In the genomic region with DNA sequence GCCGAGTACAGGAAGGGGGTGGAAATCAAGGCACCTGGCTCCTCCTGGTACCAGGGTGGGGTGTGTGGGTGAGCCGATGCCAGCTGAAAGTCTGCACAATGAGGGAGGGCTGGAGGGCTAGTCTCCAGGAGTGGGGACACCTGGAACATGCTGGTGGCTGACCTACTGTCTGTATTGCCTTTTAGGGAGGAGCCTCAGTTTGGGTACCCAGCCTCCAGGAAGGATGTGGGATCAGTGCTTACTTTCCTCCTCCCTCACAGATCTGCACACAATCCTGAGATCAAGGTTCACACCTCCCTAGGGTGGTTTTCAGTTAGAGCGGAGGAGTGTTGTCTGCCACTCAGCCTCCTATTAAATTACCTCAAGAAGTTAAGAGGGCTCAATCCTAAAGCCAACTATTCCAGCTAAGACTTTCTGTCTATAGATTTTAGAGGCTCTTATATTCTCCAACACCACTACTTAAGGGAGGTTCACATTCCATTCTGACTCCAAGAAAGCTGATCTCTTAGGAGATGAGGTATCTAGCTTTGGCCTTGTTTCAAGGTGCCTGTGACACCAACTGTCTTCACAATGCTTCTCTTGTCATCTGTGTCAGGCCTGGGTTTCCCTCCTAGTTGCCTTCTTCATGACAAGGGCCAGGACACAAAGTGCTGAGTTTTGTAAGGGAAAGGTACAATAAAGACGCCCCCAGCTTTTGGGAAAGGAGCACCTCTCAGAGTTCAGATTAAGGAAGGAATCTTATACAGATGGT, we compare ENCODE assay signal across 14 cellular contexts. TPM values are rescaled to one million over a fixed set of nuclear protein-coding genes. Genes with fewer than 3 reads are reported as not detected.
DNase-seq lines count a peak whose midpoint lies in the region; ATAC-seq and TF ChIP-seq lines count a peak whose summit lies in the region.
"Had no signal": no experiment of that assay in that cellular context is flagged by ENCODE, and none has a peak within 500 bp of the region (broad histone marks: within the 10 kb centered on the region; RNA-seq: fewer than 3 reads in every experiment).

No MANE protein-coding gene starts in this region.

- H3K27ac ChIP-seq in ovary = no peak overlapping the region

- peaks cover 37% of the 10 kb centered on the region for H3K36me3 Mint-ChIP-seq in Calu3 (ENCODE audit: insufficient read depth, unreplicated experiment)
- H3K36me3 Mint-ChIP-seq in activated naive CD4-positive, alpha-beta T cell treated with anti-CD3 and anti-CD28 coated beads, Interleukin-2, amount 50 U/mL, for 24 hours = peaks cover 8% of the 10 kb centered on the region
- peaks cover 0 to 26% (median 5%) of the 10 kb centered on the region in 3 donors for H3K36me3 Mint-ChIP-seq in naive thymus-derived CD8-positive, alpha-beta T cell

- no peak for TF ChIP-seq EP300 in ovary (IDR thresholded peaks at IDR 0.05)

- H3K9me3 Mint-ChIP-seq in Calu3 (ENCODE audit: low read depth, unreplicated experiment) = no peaks in the 10 kb centered on the region
- no peaks in the 10 kb centered on the region for H3K9me3 Mint-ChIP-seq in activated naive CD4-positive, alpha-beta T cell treated with anti-CD3 and anti-CD28 coated beads, Interleukin-2, amount 50 U/mL, for 24 hours
- no peaks in the 10 kb centered on the region for H3K9me3 Mint-ChIP-seq in naive thymus-derived CD8-positive, alpha-beta T cell
- H3K9me3 Mint-ChIP-seq: activated B cell treated with CpG ODN at 0.5 μM for 24 hours had no signal

- H3K4me1 Mint-ChIP-seq in Calu3 (ENCODE audit: low read depth, unreplicated experiment) = peaks cover 54% of the 10 kb centered on the region
- H3K4me1 Mint-ChIP-seq in activated naive CD4-positive, alpha-beta T cell treated with anti-CD3 and anti-CD28 coated beads, Interleukin-2, amount 50 U/mL, for 24 hours = peaks cover 27% of the 10 kb centered on the region
- H3K4me1 Mint-ChIP-seq in naive thymus-derived CD8-positive, alpha-beta T cell = peaks cover 13 to 24% (median 16%) of the 10 kb centered on the region in 4 donors
- H3K4me1 Mint-ChIP-seq: activated B cell treated with CpG ODN at 0.5 μM for 24 hours had no signal

- no peaks in the 10 kb centered on the region for H3K4me1 ChIP-seq in ovary (ENCODE audit: insufficient read depth)

- CTCF ChIA-PET in Calu3 (lab: Charles Lee) = interaction anchor here (1.0 kb wide), 1 partner anchor 15 kb away, joined by 4 read pairs; no protein-coding TSS in a partner anchor

- TF ChIP-seq CTCF in Calu3 (IDR thresholded peaks at IDR 0.05; ENCODE audit: unreplicated experiment) = no peak
- no peak for TF ChIP-seq CTCF in ovary (IDR thresholded peaks at IDR 0.05)

- intact Hi-C loops in Calu3 (cut with micrococcal nuclease; ENCODE audit: unreplicated experiment) (no loop called here), ovary (cut with DNase I) (no loop called here)

- POLR2A ChIA-PET in naive thymus-derived CD8-positive, alpha-beta T cell (lab: Charles Lee) = interaction anchor here (0.5 kb wide), 1 partner anchor 110 kb away, joined by 3 read pairs; no protein-coding TSS in a partner anchor

- H3K4me3 ChIP-seq in Jurkat, Clone E6-1 (ENCODE audit: low read length) = peak overlapping the region; percentile 5; the same call in 1 of the 2 replicates
- no peak overlapping the region for H3K4me3 ChIP-seq in ovary

- ATAC-seq in naive thymus-derived CD8-positive, alpha-beta T cell = peak; percentile 64 to 79
- ATAC-seq: HCT116, Right ventricle myocardium inferior had no signal

- 72 to 79% (median 72%) methylated on average over 4 of the region's 4 CpGs for WGBS in ovary, 3 donors

- no TSS peak for BruUV-seq in Calu3 (replicated peaks; lab: Mats Ljungman, UMichigan)

- no peaks in the 10 kb centered on the region for H3K27me3 ChIP-seq in ovary

- TF ChIP-seq POLR2A in ovary (IDR thresholded peaks at IDR 0.05) = no peak

- no peak for DNase-seq in Calu3
- DNase-seq in Jurkat, Clone E6-1 (ENCODE audit: low read depth, low spot score) = peak; percentile 90
- peak in 3 of 10 donors; percentile 15 to 39 (median 18) for DNase-seq in naive thymus-derived CD8-positive, alpha-beta T cell
- DNase-seq in ovary = no peak
- DNase-seq in NCI-H187 (lab: John Stamatoyannopoulos, UW) = no peak
- DNase-seq in NAMALWA (ENCODE audit: low spot score) = no peak
- DNase-seq: activated B cell treated with CpG ODN at 0.5 μM for 24 hours, hypothalamus, NCI-H345 had no signal

- peak overlapping the region; percentile 34 for H3K27ac Mint-ChIP-seq in Calu3 (ENCODE audit: unreplicated experiment)
- peak overlapping the region; percentile 24 for H3K27ac Mint-ChIP-seq in activated naive CD4-positive, alpha-beta T cell treated with anti-CD3 and anti-CD28 coated beads, Interleukin-2, amount 50 U/mL, for 24 hours
- H3K27ac Mint-ChIP-seq in naive thymus-derived CD8-positive, alpha-beta T cell = peak overlapping the region; percentile 34 to 92 (median 82)
- H3K27ac Mint-ChIP-seq: activated B cell treated with CpG ODN at 0.5 μM for 24 hours had no signal

- no peaks in the 10 kb centered on the region for H3K9me3 ChIP-seq in ovary

- H3K4me3 Mint-ChIP-seq in Calu3 (ENCODE audit: low read depth, unreplicated experiment) = no peak overlapping the region
- peak overlapping the region; percentile 51 for H3K4me3 Mint-ChIP-seq in activated naive CD4-positive, alpha-beta T cell treated with anti-CD3 and anti-CD28 coated beads, Interleukin-2, amount 50 U/mL, for 24 hours
- peak overlapping the region in 8 of 10 donors; percentile 25 to 68 (median 50) for H3K4me3 Mint-ChIP-seq in naive thymus-derived CD8-positive, alpha-beta T cell
- H3K4me3 Mint-ChIP-seq: activated B cell treated with CpG ODN at 0.5 μM for 24 hours had no signal

- H3K36me3 ChIP-seq in ovary = no peaks in the 10 kb centered on the region

- no peaks in the 10 kb centered on the region for H3K27me3 Mint-ChIP-seq in Calu3 (ENCODE audit: unreplicated experiment)
- no peaks in the 10 kb centered on the region for H3K27me3 Mint-ChIP-seq in activated naive CD4-positive, alpha-beta T cell treated with anti-CD3 and anti-CD28 coated beads, Interleukin-2, amount 50 U/mL, for 24 hours
- H3K27me3 Mint-ChIP-seq in naive thymus-derived CD8-positive, alpha-beta T cell = no peaks in the 10 kb centered on the region
- H3K27me3 Mint-ChIP-seq: activated B cell treated with CpG ODN at 0.5 μM for 24 hours had no signal

RNA-seq across cellular contexts. Expression of a gene that starts 15.7 kb away (rescaled TPM):
- 215 and 246 TPM in 2 replicates for total RNA-seq in Calu3 (2022)
- polyA plus RNA-seq in Jurkat, Clone E6-1 (2012; ENCODE audit: insufficient read depth, insufficient read length) = 195 TPM
- total RNA-seq in naive thymus-derived CD8-positive, alpha-beta T cell = 100 to 1,000 TPM; 199 to 218 TPM
- polyA plus RNA-seq in naive thymus-derived CD8-positive, alpha-beta T cell = 100 to 1,000 TPM; 345 to 396 (median 347) TPM
- 100 to 1,000 TPM; 261 to 496 (median 272) TPM for total RNA-seq in ovary
- 100 to 1,000 TPM; 465 to 601 TPM for polyA plus RNA-seq in ovary

RNA-seq across cellular contexts. Expression of a gene that starts 26.7 kb away (rescaled TPM):
- total RNA-seq in Calu3 (2022) (69.2 and 97.6 TPM in 2 replicates), ovary (100 to 1,000 TPM in 1 of 7 donors, 10 to 100 TPM in 6; 41.0 to 221 (median 63.3) TPM)
- polyA plus RNA-seq in Jurkat, Clone E6-1 (2012; ENCODE audit: insufficient read depth, insufficient read length) = 159 TPM
- 100 to 1,000 TPM; 204 to 210 TPM for total RNA-seq in naive thymus-derived CD8-positive, alpha-beta T cell
- 10 to 100 TPM; 13.8 to 22.0 (median 15.8) TPM for polyA plus RNA-seq in naive thymus-derived CD8-positive, alpha-beta T cell
- polyA plus RNA-seq in ovary = 100 to 1,000 TPM in 1 of 2 donors, 10 to 100 TPM in 1; 36.3 to 108 TPM

RNA-seq across cellular contexts. Expression of a gene that starts 48.6 kb away (rescaled TPM):
- total RNA-seq in Calu3 (2022) (60.0 and 77.3 TPM in 2 replicates), ovary (10 to 100 TPM; 14.2 to 38.0 (median 26.6) TPM)
- 23.1 TPM for polyA plus RNA-seq in Jurkat, Clone E6-1 (2012; ENCODE audit: insufficient read depth, insufficient read length)
- total RNA-seq in naive thymus-derived CD8-positive, alpha-beta T cell = 10 to 100 TPM; 31.6 to 34.8 TPM
- polyA plus RNA-seq in naive thymus-derived CD8-positive, alpha-beta T cell = 1 to 10 TPM; 6.9 to 9.7 (median 7.6) TPM
- polyA plus RNA-seq in ovary = 10 to 100 TPM; 16.3 to 33.9 TPM

RNA-seq across cellular contexts. Expression of a gene that starts 49.6 kb away (rescaled TPM):
- 69.8 and 69.9 TPM in 2 replicates for total RNA-seq in Calu3 (2022)
- 138 TPM for polyA plus RNA-seq in Jurkat, Clone E6-1 (2012; ENCODE audit: insufficient read depth, insufficient read length)
- 10 to 100 TPM; 22.6 to 24.2 TPM for total RNA-seq in naive thymus-derived CD8-positive, alpha-beta T cell
- 100 to 1,000 TPM in 1 of 3 donors, 10 to 100 TPM in 2; 89.1 to 102 (median 96.1) TPM for polyA plus RNA-seq in naive thymus-derived CD8-positive, alpha-beta T cell
- total RNA-seq in ovary = 10 to 100 TPM; 20.1 to 66.1 (median 24.9) TPM
- 10 to 100 TPM; 20.1 to 41.2 TPM for polyA plus RNA-seq in ovary

RNA-seq across cellular contexts. Expression of a gene that starts 55.9 kb away (rescaled TPM):
- total RNA-seq in Calu3 (2022) (182 and 189 TPM in 2 replicates), ovary (10 to 100 TPM in 1 of 7 donors, 1 to 10 TPM in 4, under 1 TPM in 2; 0.45 to 38.6 (median 3.5) TPM)
- polyA plus RNA-seq in Jurkat, Clone E6-1 (2012; ENCODE audit: insufficient read depth, insufficient read length) = not detected
- total RNA-seq in naive thymus-derived CD8-positive, alpha-beta T cell = 1 to 10 TPM; 1.1 to 1.3 TPM
- 1 to 10 TPM in 1 of 3 donors, under 1 TPM in 2; 0.81 to 2.0 (median 0.96) TPM for polyA plus RNA-seq in naive thymus-derived CD8-positive, alpha-beta T cell
- under 1 TPM in 1 of 2 donors, not detected in 1; 0.28 TPM for polyA plus RNA-seq in ovary
- total RNA-seq: aorta, M059J, Right ventricle myocardium inferior had no signal

Comparison
In these comparisons a context has a peak if more than half of its experiments do, and no peak if none do; other contexts are left out.
1. H3K27ac Mint-ChIP-seq: peak in every context shown above with its lines; median percentile 82 in naive thymus-derived CD8-positive, alpha-beta T cell; 34 in Calu3; 24 in activated naive CD4-positive, alpha-beta T cell treated with anti-CD3 and anti-CD28 coated beads, Interleukin-2, amount 50 U/mL, for 24 hours.